1 cellular context compared by ENCODE assay signal in the genomic region with DNA sequence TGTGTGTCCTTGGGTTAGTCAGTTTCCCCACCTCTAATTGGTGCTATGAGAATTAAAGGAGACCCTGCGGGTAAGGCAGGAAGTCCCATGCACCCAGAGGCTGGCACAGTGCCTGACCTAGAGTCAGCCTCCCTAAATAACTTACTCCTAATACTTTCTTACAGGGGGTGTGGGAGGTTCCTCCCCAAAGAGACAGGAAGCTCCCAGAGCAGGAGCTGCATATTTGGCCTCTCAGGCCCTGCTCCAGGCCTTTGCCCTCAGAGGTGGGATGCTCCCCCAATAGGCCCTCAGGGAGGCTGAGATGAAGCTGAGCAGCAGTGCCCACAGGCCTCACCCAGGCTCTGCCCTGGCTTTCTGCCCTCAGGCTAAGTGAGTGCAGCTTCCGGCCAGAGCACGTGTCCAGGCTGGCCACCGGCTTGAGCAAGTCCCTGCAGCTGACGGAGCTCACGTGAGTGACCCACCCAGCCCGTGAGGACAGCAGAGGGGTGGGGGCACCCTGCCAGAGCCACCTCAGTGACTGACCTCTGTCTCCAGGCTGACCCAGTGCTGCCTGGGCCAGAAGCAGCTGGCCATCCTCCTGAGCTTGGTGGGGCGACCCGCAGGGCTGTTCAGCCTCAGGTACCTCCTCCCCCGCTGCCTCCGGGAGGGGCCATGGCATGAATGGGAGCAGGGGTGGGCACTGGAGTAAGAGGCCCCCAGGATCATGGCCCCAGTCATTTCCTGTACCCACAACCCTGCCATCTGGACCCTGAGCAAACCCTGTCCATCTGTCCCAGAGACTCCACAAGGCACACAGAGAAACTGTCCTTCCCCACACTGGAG.
TF ChIP-seq lines count a peak whose summit lies in the region.

No MANE protein-coding gene starts in this region.

TF ChIP-seq in HepG2, 621 proteins besides CTCF, POLR2A, EP300 and RAD21 (continued from another document and continues in another):
- TF ChIP-seq, protein P1, sequence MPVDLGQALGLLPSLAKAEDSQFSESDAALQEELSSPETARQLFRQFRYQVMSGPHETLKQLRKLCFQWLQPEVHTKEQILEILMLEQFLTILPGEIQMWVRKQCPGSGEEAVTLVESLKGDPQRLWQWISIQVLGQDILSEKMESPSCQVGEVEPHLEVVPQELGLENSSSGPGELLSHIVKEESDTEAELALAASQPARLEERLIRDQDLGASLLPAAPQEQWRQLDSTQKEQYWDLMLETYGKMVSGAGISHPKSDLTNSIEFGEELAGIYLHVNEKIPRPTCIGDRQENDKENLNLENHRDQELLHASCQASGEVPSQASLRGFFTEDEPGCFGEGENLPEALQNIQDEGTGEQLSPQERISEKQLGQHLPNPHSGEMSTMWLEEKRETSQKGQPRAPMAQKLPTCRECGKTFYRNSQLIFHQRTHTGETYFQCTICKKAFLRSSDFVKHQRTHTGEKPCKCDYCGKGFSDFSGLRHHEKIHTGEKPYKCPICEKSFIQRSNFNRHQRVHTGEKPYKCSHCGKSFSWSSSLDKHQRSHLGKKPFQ (CRISPR knock-in tag; IDR thresholded peaks at IDR 0.05; ENCODE audit: insufficient replicate concordance) = no peak
- TF ChIP-seq ZEB1 (IDR thresholded peaks at IDR 0.05; ENCODE audit: insufficient replicate concordance, low read depth) (no peak), ZNF703 (CRISPR knock-in tag; IDR thresholded peaks at IDR 0.05; ENCODE audit: borderline replicate concordance) (0 out of 2 replicates have a peak, but pooled peaks have one; percentile 8), KLF13 (CRISPR knock-in tag; IDR thresholded peaks at IDR 0.05) (0 out of 2 replicates have a peak, but pooled peaks have one; percentile 33), NPAS2 (CRISPR knock-in tag; IDR thresholded peaks at IDR 0.05; ENCODE audit: borderline replicate concordance) (no peak), SALL1 (CRISPR knock-in tag; IDR thresholded peaks at IDR 0.05) (peak; percentile 26; the same call in 1 of the 2 replicates), ZNF251 (CRISPR knock-in tag; IDR thresholded peaks at IDR 0.05) (no peak), ZNF670 (CRISPR knock-in tag; IDR thresholded peaks at IDR 0.05; ENCODE audit: borderline replicate concordance) (no peak), SMARCC2 (IDR thresholded peaks at IDR 0.05) (no peak), ZNF354B (CRISPR knock-in tag; IDR thresholded peaks at IDR 0.05) (no peak), SETDB1 (CRISPR knock-in tag; IDR thresholded peaks at IDR 0.05; ENCODE audit: borderline replicate concordance) (no peak), ZNF501 (CRISPR knock-in tag; IDR thresholded peaks at IDR 0.05) (no peak), ZNF143 (CRISPR knock-in tag; IDR thresholded peaks at IDR 0.05) (no peak), EED (CRISPR knock-in tag; IDR thresholded peaks at IDR 0.05) (0 out of 2 replicates have a peak, but pooled peaks have one; percentile 65), ZNF839 (CRISPR knock-in tag; IDR thresholded peaks at IDR 0.05; ENCODE audit: borderline replicate concordance) (no peak), SOX13 (IDR thresholded peaks at IDR 0.05) (no peak), SOX13 (CRISPR knock-in tag; conservative IDR thresholded peaks at IDR 0.05 in 1 of 2, IDR thresholded peaks at IDR 0.05 in 1 of 2) (peak in 1 of 2 experiments; percentile 20; a peak in 1 of 4 replicates), NONO (IDR thresholded peaks at IDR 0.05) (no peak), NONO (CRISPR knock-in tag; conservative IDR thresholded peaks at IDR 0.05) (no peak)
- TF ChIP-seq, protein P2, sequence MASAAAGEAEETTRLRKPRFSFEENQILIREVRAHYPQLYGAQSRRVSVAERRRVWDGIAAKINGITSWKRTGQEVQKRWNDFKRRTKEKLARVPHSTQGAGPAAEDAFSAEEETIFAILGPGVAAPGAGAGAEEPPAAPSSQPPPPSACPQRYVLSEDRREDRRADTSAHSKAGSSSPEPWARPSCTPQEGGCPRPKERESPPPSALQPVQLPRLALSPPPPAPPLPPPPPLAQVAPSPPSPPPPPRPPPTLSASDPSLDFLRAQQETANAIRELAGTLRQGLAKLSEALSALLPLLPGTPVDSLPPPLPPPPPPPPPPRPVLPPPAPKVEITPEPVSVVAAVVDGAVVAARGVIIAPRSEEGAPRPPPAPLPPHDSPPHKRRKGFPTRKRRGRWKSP (CRISPR knock-in tag; IDR thresholded peaks at IDR 0.05) = no peak
- TF ChIP-seq, protein P3, sequence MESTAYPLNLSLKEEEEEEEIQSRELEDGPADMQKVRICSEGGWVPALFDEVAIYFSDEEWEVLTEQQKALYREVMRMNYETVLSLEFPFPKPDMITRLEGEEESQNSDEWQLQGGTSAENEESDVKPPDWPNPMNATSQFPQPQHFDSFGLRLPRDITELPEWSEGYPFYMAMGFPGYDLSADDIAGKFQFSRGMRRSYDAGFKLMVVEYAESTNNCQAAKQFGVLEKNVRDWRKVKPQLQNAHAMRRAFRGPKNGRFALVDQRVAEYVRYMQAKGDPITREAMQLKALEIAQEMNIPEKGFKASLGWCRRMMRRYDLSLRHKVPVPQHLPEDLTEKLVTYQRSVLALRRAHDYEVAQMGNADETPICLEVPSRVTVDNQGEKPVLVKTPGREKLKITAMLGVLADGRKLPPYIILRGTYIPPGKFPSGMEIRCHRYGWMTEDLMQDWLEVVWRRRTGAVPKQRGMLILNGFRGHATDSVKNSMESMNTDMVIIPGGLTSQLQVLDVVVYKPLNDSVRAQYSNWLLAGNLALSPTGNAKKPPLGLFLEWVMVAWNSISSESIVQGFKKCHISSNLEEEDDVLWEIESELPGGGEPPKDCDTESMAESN (CRISPR knock-in tag; conservative IDR thresholded peaks at IDR 0.05) = peak; percentile 56; the same call in 1 of the 2 replicates
- TF ChIP-seq, protein P4, sequence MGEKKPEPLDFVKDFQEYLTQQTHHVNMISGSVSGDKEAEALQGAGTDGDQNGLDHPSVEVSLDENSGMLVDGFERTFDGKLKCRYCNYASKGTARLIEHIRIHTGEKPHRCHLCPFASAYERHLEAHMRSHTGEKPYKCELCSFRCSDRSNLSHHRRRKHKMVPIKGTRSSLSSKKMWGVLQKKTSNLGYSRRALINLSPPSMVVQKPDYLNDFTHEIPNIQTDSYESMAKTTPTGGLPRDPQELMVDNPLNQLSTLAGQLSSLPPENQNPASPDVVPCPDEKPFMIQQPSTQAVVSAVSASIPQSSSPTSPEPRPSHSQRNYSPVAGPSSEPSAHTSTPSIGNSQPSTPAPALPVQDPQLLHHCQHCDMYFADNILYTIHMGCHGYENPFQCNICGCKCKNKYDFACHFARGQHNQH (CRISPR knock-in tag; IDR thresholded peaks at IDR 0.05) = no peak; the same call in 1 of the 2 replicates
- TF ChIP-seq, protein P5, sequence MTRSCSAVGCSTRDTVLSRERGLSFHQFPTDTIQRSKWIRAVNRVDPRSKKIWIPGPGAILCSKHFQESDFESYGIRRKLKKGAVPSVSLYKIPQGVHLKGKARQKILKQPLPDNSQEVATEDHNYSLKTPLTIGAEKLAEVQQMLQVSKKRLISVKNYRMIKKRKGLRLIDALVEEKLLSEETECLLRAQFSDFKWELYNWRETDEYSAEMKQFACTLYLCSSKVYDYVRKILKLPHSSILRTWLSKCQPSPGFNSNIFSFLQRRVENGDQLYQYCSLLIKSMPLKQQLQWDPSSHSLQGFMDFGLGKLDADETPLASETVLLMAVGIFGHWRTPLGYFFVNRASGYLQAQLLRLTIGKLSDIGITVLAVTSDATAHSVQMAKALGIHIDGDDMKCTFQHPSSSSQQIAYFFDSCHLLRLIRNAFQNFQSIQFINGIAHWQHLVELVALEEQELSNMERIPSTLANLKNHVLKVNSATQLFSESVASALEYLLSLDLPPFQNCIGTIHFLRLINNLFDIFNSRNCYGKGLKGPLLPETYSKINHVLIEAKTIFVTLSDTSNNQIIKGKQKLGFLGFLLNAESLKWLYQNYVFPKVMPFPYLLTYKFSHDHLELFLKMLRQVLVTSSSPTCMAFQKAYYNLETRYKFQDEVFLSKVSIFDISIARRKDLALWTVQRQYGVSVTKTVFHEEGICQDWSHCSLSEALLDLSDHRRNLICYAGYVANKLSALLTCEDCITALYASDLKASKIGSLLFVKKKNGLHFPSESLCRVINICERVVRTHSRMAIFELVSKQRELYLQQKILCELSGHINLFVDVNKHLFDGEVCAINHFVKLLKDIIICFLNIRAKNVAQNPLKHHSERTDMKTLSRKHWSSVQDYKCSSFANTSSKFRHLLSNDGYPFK (CRISPR knock-in tag; IDR thresholded peaks at IDR 0.05; ENCODE audit: borderline replicate concordance) = no peak
- TF ChIP-seq, protein P6, sequence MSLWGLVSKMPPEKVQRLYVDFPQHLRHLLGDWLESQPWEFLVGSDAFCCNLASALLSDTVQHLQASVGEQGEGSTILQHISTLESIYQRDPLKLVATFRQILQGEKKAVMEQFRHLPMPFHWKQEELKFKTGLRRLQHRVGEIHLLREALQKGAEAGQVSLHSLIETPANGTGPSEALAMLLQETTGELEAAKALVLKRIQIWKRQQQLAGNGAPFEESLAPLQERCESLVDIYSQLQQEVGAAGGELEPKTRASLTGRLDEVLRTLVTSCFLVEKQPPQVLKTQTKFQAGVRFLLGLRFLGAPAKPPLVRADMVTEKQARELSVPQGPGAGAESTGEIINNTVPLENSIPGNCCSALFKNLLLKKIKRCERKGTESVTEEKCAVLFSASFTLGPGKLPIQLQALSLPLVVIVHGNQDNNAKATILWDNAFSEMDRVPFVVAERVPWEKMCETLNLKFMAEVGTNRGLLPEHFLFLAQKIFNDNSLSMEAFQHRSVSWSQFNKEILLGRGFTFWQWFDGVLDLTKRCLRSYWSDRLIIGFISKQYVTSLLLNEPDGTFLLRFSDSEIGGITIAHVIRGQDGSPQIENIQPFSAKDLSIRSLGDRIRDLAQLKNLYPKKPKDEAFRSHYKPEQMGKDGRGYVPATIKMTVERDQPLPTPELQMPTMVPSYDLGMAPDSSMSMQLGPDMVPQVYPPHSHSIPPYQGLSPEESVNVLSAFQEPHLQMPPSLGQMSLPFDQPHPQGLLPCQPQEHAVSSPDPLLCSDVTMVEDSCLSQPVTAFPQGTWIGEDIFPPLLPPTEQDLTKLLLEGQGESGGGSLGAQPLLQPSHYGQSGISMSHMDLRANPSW (CRISPR knock-in tag; IDR thresholded peaks at IDR 0.05; ENCODE audit: borderline replicate concordance) = no peak
- TF ChIP-seq, protein P7, sequence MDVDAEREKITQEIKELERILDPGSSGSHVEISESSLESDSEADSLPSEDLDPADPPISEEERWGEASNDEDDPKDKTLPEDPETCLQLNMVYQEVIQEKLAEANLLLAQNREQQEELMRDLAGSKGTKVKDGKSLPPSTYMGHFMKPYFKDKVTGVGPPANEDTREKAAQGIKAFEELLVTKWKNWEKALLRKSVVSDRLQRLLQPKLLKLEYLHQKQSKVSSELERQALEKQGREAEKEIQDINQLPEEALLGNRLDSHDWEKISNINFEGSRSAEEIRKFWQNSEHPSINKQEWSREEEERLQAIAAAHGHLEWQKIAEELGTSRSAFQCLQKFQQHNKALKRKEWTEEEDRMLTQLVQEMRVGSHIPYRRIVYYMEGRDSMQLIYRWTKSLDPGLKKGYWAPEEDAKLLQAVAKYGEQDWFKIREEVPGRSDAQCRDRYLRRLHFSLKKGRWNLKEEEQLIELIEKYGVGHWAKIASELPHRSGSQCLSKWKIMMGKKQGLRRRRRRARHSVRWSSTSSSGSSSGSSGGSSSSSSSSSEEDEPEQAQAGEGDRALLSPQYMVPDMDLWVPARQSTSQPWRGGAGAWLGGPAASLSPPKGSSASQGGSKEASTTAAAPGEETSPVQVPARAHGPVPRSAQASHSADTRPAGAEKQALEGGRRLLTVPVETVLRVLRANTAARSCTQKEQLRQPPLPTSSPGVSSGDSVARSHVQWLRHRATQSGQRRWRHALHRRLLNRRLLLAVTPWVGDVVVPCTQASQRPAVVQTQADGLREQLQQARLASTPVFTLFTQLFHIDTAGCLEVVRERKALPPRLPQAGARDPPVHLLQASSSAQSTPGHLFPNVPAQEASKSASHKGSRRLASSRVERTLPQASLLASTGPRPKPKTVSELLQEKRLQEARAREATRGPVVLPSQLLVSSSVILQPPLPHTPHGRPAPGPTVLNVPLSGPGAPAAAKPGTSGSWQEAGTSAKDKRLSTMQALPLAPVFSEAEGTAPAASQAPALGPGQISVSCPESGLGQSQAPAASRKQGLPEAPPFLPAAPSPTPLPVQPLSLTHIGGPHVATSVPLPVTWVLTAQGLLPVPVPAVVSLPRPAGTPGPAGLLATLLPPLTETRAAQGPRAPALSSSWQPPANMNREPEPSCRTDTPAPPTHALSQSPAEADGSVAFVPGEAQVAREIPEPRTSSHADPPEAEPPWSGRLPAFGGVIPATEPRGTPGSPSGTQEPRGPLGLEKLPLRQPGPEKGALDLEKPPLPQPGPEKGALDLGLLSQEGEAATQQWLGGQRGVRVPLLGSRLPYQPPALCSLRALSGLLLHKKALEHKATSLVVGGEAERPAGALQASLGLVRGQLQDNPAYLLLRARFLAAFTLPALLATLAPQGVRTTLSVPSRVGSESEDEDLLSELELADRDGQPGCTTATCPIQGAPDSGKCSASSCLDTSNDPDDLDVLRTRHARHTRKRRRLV (CRISPR knock-in tag; IDR thresholded peaks at IDR 0.05) = no peak
- TF ChIP-seq, protein P8, sequence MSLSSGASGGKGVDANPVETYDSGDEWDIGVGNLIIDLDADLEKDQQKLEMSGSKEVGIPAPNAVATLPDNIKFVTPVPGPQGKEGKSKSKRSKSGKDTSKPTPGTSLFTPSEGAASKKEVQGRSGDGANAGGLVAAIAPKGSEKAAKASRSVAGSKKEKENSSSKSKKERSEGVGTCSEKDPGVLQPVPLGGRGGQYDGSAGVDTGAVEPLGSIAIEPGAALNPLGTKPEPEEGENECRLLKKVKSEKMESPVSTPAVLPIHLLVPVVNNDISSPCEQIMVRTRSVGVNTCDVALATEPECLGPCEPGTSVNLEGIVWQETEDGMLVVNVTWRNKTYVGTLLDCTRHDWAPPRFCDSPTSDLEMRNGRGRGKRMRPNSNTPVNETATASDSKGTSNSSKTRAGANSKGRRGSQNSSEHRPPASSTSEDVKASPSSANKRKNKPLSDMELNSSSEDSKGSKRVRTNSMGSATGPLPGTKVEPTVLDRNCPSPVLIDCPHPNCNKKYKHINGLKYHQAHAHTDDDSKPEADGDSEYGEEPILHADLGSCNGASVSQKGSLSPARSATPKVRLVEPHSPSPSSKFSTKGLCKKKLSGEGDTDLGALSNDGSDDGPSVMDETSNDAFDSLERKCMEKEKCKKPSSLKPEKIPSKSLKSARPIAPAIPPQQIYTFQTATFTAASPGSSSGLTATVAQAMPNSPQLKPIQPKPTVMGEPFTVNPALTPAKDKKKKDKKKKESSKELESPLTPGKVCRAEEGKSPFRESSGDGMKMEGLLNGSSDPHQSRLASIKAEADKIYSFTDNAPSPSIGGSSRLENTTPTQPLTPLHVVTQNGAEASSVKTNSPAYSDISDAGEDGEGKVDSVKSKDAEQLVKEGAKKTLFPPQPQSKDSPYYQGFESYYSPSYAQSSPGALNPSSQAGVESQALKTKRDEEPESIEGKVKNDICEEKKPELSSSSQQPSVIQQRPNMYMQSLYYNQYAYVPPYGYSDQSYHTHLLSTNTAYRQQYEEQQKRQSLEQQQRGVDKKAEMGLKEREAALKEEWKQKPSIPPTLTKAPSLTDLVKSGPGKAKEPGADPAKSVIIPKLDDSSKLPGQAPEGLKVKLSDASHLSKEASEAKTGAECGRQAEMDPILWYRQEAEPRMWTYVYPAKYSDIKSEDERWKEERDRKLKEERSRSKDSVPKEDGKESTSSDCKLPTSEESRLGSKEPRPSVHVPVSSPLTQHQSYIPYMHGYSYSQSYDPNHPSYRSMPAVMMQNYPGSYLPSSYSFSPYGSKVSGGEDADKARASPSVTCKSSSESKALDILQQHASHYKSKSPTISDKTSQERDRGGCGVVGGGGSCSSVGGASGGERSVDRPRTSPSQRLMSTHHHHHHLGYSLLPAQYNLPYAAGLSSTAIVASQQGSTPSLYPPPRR (CRISPR knock-in tag; IDR thresholded peaks at IDR 0.05; ENCODE audit: borderline replicate concordance) = 0 out of 2 replicates have a peak, but pooled peaks have one; percentile 44
- TF ChIP-seq, protein P9, sequence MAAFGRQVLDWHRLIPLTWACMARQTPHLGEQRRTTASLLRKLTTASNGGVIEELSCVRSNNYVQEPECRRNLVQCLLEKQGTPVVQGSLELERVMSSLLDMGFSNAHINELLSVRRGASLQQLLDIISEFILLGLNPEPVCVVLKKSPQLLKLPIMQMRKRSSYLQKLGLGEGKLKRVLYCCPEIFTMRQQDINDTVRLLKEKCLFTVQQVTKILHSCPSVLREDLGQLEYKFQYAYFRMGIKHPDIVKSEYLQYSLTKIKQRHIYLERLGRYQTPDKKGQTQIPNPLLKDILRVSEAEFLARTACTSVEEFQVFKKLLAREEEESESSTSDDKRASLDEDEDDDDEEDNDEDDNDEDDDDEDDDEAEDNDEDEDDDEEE (CRISPR knock-in tag; IDR thresholded peaks at IDR 0.05) = no peak
